Comparison of ENCODE assay signal across 17 cellular contexts in genomic region chr5:179879003-179879689, GRCh38. TPM values are rescaled to one million over a fixed set of nuclear protein-coding genes. Genes with fewer than 3 reads are reported as not detected.
DNase-seq lines count a peak whose midpoint lies in the region; ATAC-seq, FAIRE-seq and TF ChIP-seq lines count a peak whose summit lies in the region.
"Had no signal": no experiment of that assay in that cellular context is flagged by ENCODE, and none has a peak within 500 bp of the region (broad histone marks: within the 10 kb centered on the region; RNA-seq: fewer than 3 reads in every experiment).

No MANE protein-coding gene starts in this region.

- intact Hi-C loops in HepG2 (cut with micrococcal nuclease; ENCODE audit: unreplicated experiment) (no loop called here), sciatic nerve (cut with DNase I) (no loop called here), upper lobe of right lung (cut with DNase I) (no loop called here)

- H3K79me2 ChIP-seq in HepG2 (ENCODE audit: insufficient read depth, low read length): no peaks in the 10 kb centered on the region

- no peak overlapping the region for H3K4me2 ChIP-seq in HepG2 (ENCODE audit: low read depth, low read length)

- peaks cover 65% of the 10 kb centered on the region for H3K36me3 ChIP-seq in RWPE2 (ENCODE audit: low read depth)
- H3K36me3 ChIP-seq in HepG2 (replicated peaks in 1 of 2; ENCODE audit: control insufficient read depth in 1 of 2, insufficient read depth in 2 of 2, low read length in 2 of 2): peaks cover 14 to 55% of the 10 kb centered on the region in 2 experiments
- H3K36me3 ChIP-seq in upper lobe of right lung: peaks cover 72% of the 10 kb centered on the region

- H3K27me3 ChIP-seq in RWPE2 (ENCODE audit: insufficient read depth, poor library complexity, severe bottlenecking) (no peaks in the 10 kb centered on the region), HepG2 (ENCODE audit: control insufficient read depth in 1 of 2, insufficient read depth in 2 of 2, low read length in 2 of 2) (no peaks in the 10 kb centered on the region), upper lobe of right lung (no peaks in the 10 kb centered on the region)
- H3K27me3 ChIP-seq: Peyer's patch had no signal

- WGBS in HepG2 (ENCODE audit: low lambda C conversion rate): 98% methylated on average over 12 of the region's 31 CpGs

- TF ChIP-seq POLR2A in HepG2 (IDR thresholded peaks at IDR 0.05; ENCODE audit: insufficient read depth in 1 of 2, low read depth in 2 of 2, low read length in 2 of 2): no peak

- BruUV-seq in HepG2 (replicated peaks; lab: Mats Ljungman, UMichigan): no TSS peak

- no peak for FAIRE-seq in HepG2 (lab: Jason Lieb, UNC)
- FAIRE-seq: GM12892 had no signal

- ATAC-seq in RWPE2 (ENCODE audit: low read depth) (0 out of 3 replicates have a peak, but pooled peaks have one; percentile 4), HepG2 (peak; percentile 13; the same call in 1 of the 3 replicates), sciatic nerve (peak; percentile 29), upper lobe of right lung (peak; percentile 18), HG02763 (IDR thresholded peaks at IDR 0.05; ENCODE audit: unreplicated experiment) (no peak)

- H3K4me1 ChIP-seq in RWPE2 (ENCODE audit: insufficient read depth, poor library complexity, severe bottlenecking): no peaks in the 10 kb centered on the region
- no peaks in the 10 kb centered on the region for H3K4me1 ChIP-seq in HepG2 (ENCODE audit: insufficient read depth, low read length)
- no peaks in the 10 kb centered on the region for H3K4me1 ChIP-seq in upper lobe of right lung
- H3K4me1 ChIP-seq: Peyer's patch had no signal

- no peak overlapping the region for H3K4me3 ChIP-seq in RWPE2 (ENCODE audit: severe bottlenecking)
- no peak overlapping the region for H3K4me3 ChIP-seq in HepG2 (replicated peaks in 1 of 3; ENCODE audit: insufficient read depth in 1 of 3, low read depth in 2 of 3, low read length in 3 of 3)
- no peak overlapping the region for H3K4me3 ChIP-seq in upper lobe of right lung
- H3K4me3 ChIP-seq: Peyer's patch had no signal

- TF ChIP-seq EP300 in HepG2 (IDR thresholded peaks at IDR 0.05; ENCODE audit: low read depth in 2 of 2, low read length in 2 of 2) (no peak), HepG2 (CRISPR knock-in tag; IDR thresholded peaks at IDR 0.05; ENCODE audit: borderline replicate concordance) (no peak)

- H2AFZ ChIP-seq in HepG2 (ENCODE audit: low read length): no peak overlapping the region

- H3K9me3 ChIP-seq in RWPE2 (ENCODE audit: severe bottlenecking) (peaks cover 14% of the 10 kb centered on the region), HepG2 (ENCODE audit: low read length) (peaks cover 21% of the 10 kb centered on the region), upper lobe of right lung (peaks cover 9% of the 10 kb centered on the region)

- no peak for TF ChIP-seq RAD21 in HepG2 (CRISPR knock-in tag; IDR thresholded peaks at IDR 0.05)

- H3K9ac ChIP-seq in HepG2 (ENCODE audit: insufficient read depth, low read depth, low read length): no peak overlapping the region

- TF ChIP-seq CTCF in RWPE2 (IDR thresholded peaks at IDR 0.05; ENCODE audit: poor library complexity, severe bottlenecking) (no peak), HepG2 (CRISPR knock-in tag; IDR thresholded peaks at IDR 0.05) (no peak), upper lobe of right lung (IDR thresholded peaks at IDR 0.05) (no peak)

- H4K20me1 ChIP-seq in HepG2 (ENCODE audit: insufficient read depth, low read length): no peaks in the 10 kb centered on the region

- H3K27ac ChIP-seq in RWPE2 (ENCODE audit: poor library complexity, severe bottlenecking) (no peak overlapping the region), HepG2 (ENCODE audit: extremely low read length, insufficient read depth, low read length) (no peak overlapping the region), upper lobe of right lung (no peak overlapping the region)
- H3K27ac ChIP-seq: HL-60, Peyer's patch had no signal

- POLR2A ChIA-PET in HepG2 (lab: Yijun Ruan, JAX): no interaction called here

- DNase-seq in RWPE2 (ENCODE audit: low spot score) (peak; percentile 64), HepG2 (ENCODE audit: low spot score) (no peak), sciatic nerve (ENCODE audit: low spot score) (no peak), upper lobe of right lung (no peak), HT-29 (ENCODE audit: low spot score) (no peak), NCI-H1694 (lab: John Stamatoyannopoulos, UW) (no peak)
- DNase-seq: CD4-positive, CD25-positive, alpha-beta regulatory T cell; DMS153; GOT3; Karpas-422; NCI-H187; NCI-H446; NCI-H526 had no signal

- in situ Hi-C loops in HepG2 (cut with HindIII; ENCODE audit: extremely low pct_ligation_motif_present, low pct_unique_long_range_greater_than_20kb): no loop called here

- CTCF ChIA-PET in HepG2 (lab: Yijun Ruan, JAX; ENCODE audit: low intra/inter-chr PET ratio, low total read pairs): no interaction called here

RNA-seq across cellular contexts. Expression of gene MRNIP, which starts 20.5 kb away (rescaled TPM):
- 11.3 and 15.5 TPM in 2 replicates for total RNA-seq in HepG2 (2016; rRNA removed; fragmentation: Illumina TruSeq; extraction: Trizol)
- 5.8 and 6.9 TPM in 2 replicates for total RNA-seq in HepG2 (2016; cell fraction: cytosol; rRNA removed; fragmentation: Illumina TruSeq; extraction: Trizol; ENCODE audit: low read depth)
- 9.7 and 18.4 TPM in 2 replicates for total RNA-seq in HepG2 (2016; cell fraction: insoluble cytoplasmic fraction; rRNA removed; fragmentation: Illumina TruSeq; extraction: Trizol)
- 4.5 and 5.1 TPM in 2 replicates for total RNA-seq in HepG2 (2016; cell fraction: membrane; rRNA removed; fragmentation: Illumina TruSeq; extraction: Trizol)
- 22.2 and 24.1 TPM in 2 replicates for total RNA-seq in HepG2 (2016; cell fraction: nucleus; rRNA removed; fragmentation: Illumina TruSeq; extraction: Trizol)
- 32.6 and 34.1 TPM in 2 replicates for polyA plus RNA-seq in HepG2 (2011; rRNA removed)
- polyA plus RNA-seq in HepG2 (2011; cell fraction: cytosol; rRNA removed): 7.9 and 9.8 TPM in 2 replicates
- 162 and 171 TPM in 2 replicates for polyA plus RNA-seq in HepG2 (2011; cell fraction: nucleus; rRNA removed)
- 19.0 and 22.7 TPM in 2 replicates for polyA plus RNA-seq in HepG2 (2012)
- polyA plus RNA-seq in HepG2 (2016; cell fraction: cytosol; fragmentation: Illumina TruSeq; extraction: Trizol; ENCODE audit: low read depth): 1.4 and 1.7 TPM in 2 replicates
- 8.1 and 8.4 TPM in 2 replicates for polyA plus RNA-seq in HepG2 (2016; cell fraction: insoluble cytoplasmic fraction; fragmentation: Illumina TruSeq; extraction: Trizol; ENCODE audit: low read depth)
- 2.1 and 3.0 TPM in 2 replicates for polyA plus RNA-seq in HepG2 (2016; cell fraction: membrane; fragmentation: Illumina TruSeq; extraction: Trizol; ENCODE audit: low read depth)
- 78.5 and 90.7 TPM in 2 replicates for polyA plus RNA-seq in HepG2 (2016; cell fraction: nucleus; fragmentation: Illumina TruSeq; extraction: Trizol; ENCODE audit: insufficient read depth, low read depth)
- polyA minus RNA-seq in HepG2 (2011; rRNA and poly(A)+ RNA removed; ENCODE audit: low replicate concordance): 16.4 and 18.6 TPM in 2 replicates
- polyA minus RNA-seq in HepG2 (2011; cell fraction: cytosol; rRNA and poly(A)+ RNA removed): 2.5 and 4.4 TPM in 2 replicates
- 31.4 and 38.0 TPM in 2 replicates for polyA minus RNA-seq in HepG2 (2011; cell fraction: nucleus; rRNA and poly(A)+ RNA removed)
- total RNA-seq in sciatic nerve: 54.4 TPM
- total RNA-seq in upper lobe of right lung: 25.4 TPM
- total RNA-seq in HT-29 (2014; rRNA removed; shearing (Covaris generic)): 21.1 and 24.7 TPM in 2 replicates

RNA-seq across cellular contexts. Expression of gene TBC1D9B, which starts 28.6 kb away (rescaled TPM):
- total RNA-seq in HepG2 (2016; rRNA removed; fragmentation: Illumina TruSeq; extraction: Trizol): 26.8 and 35.0 TPM in 2 replicates
- total RNA-seq in HepG2 (2016; cell fraction: cytosol; rRNA removed; fragmentation: Illumina TruSeq; extraction: Trizol; ENCODE audit: low read depth): 16.3 and 18.1 TPM in 2 replicates
- 22.4 and 35.5 TPM in 2 replicates for total RNA-seq in HepG2 (2016; cell fraction: insoluble cytoplasmic fraction; rRNA removed; fragmentation: Illumina TruSeq; extraction: Trizol)
- total RNA-seq in HepG2 (2016; cell fraction: membrane; rRNA removed; fragmentation: Illumina TruSeq; extraction: Trizol): 27.6 and 33.0 TPM in 2 replicates
- 34.2 and 36.7 TPM in 2 replicates for total RNA-seq in HepG2 (2016; cell fraction: nucleus; rRNA removed; fragmentation: Illumina TruSeq; extraction: Trizol)
- 50.0 and 59.5 TPM in 2 replicates for polyA plus RNA-seq in HepG2 (2011; rRNA removed)
- 37.5 and 49.4 TPM in 2 replicates for polyA plus RNA-seq in HepG2 (2011; cell fraction: cytosol; rRNA removed)
- polyA plus RNA-seq in HepG2 (2011; cell fraction: nucleus; rRNA removed): 238 and 301 TPM in 2 replicates
- polyA plus RNA-seq in HepG2 (2012): 31.9 and 43.3 TPM in 2 replicates
- 12.6 and 12.7 TPM in 2 replicates for polyA plus RNA-seq in HepG2 (2016; cell fraction: cytosol; fragmentation: Illumina TruSeq; extraction: Trizol; ENCODE audit: low read depth)
- polyA plus RNA-seq in HepG2 (2016; cell fraction: insoluble cytoplasmic fraction; fragmentation: Illumina TruSeq; extraction: Trizol; ENCODE audit: low read depth): 23.9 and 30.1 TPM in 2 replicates
- polyA plus RNA-seq in HepG2 (2016; cell fraction: membrane; fragmentation: Illumina TruSeq; extraction: Trizol; ENCODE audit: low read depth): 21.4 and 23.2 TPM in 2 replicates
- polyA plus RNA-seq in HepG2 (2016; cell fraction: nucleus; fragmentation: Illumina TruSeq; extraction: Trizol; ENCODE audit: insufficient read depth, low read depth): 77.4 and 83.8 TPM in 2 replicates
- polyA minus RNA-seq in HepG2 (2011; rRNA and poly(A)+ RNA removed; ENCODE audit: low replicate concordance): 111 and 116 TPM in 2 replicates
- polyA minus RNA-seq in HepG2 (2011; cell fraction: cytosol; rRNA and poly(A)+ RNA removed): 34.3 and 37.3 TPM in 2 replicates
- polyA minus RNA-seq in HepG2 (2011; cell fraction: nucleus; rRNA and poly(A)+ RNA removed): 73.2 and 88.6 TPM in 2 replicates
- total RNA-seq in sciatic nerve: 132 TPM
- total RNA-seq in upper lobe of right lung: 92.4 TPM
- 59.9 and 70.6 TPM in 2 replicates for total RNA-seq in HT-29 (2014; rRNA removed; shearing (Covaris generic))

RNA-seq across cellular contexts. Expression of gene SQSTM1, which starts 58.4 kb away (rescaled TPM):
- total RNA-seq in HepG2 (2016; rRNA removed; fragmentation: Illumina TruSeq; extraction: Trizol) (160 and 161 TPM in 2 replicates), sciatic nerve (365 TPM), upper lobe of right lung (501 TPM)
- 45.2 and 49.8 TPM in 2 replicates for total RNA-seq in HepG2 (2016; cell fraction: cytosol; rRNA removed; fragmentation: Illumina TruSeq; extraction: Trizol; ENCODE audit: low read depth)
- 158 and 162 TPM in 2 replicates for total RNA-seq in HepG2 (2016; cell fraction: insoluble cytoplasmic fraction; rRNA removed; fragmentation: Illumina TruSeq; extraction: Trizol)
- 63.1 and 66.1 TPM in 2 replicates for total RNA-seq in HepG2 (2016; cell fraction: membrane; rRNA removed; fragmentation: Illumina TruSeq; extraction: Trizol)
- 98.3 and 116 TPM in 2 replicates for total RNA-seq in HepG2 (2016; cell fraction: nucleus; rRNA removed; fragmentation: Illumina TruSeq; extraction: Trizol)
- polyA plus RNA-seq in HepG2 (2011; rRNA removed): 90.9 and 126 TPM in 2 replicates
- 81.2 and 85.2 TPM in 2 replicates for polyA plus RNA-seq in HepG2 (2011; cell fraction: cytosol; rRNA removed)
- polyA plus RNA-seq in HepG2 (2011; cell fraction: nucleus; rRNA removed): 240 and 268 TPM in 2 replicates
- 80.8 and 157 TPM in 2 replicates for polyA plus RNA-seq in HepG2 (2012)
- 43.0 and 45.0 TPM in 2 replicates for polyA plus RNA-seq in HepG2 (2016; cell fraction: cytosol; fragmentation: Illumina TruSeq; extraction: Trizol; ENCODE audit: low read depth)
- polyA plus RNA-seq in HepG2 (2016; cell fraction: insoluble cytoplasmic fraction; fragmentation: Illumina TruSeq; extraction: Trizol; ENCODE audit: low read depth): 179 and 191 TPM in 2 replicates
- polyA plus RNA-seq in HepG2 (2016; cell fraction: membrane; fragmentation: Illumina TruSeq; extraction: Trizol; ENCODE audit: low read depth): 48.5 and 49.4 TPM in 2 replicates
- polyA plus RNA-seq in HepG2 (2016; cell fraction: nucleus; fragmentation: Illumina TruSeq; extraction: Trizol; ENCODE audit: insufficient read depth, low read depth): 190 and 194 TPM in 2 replicates
- polyA minus RNA-seq in HepG2 (2011; rRNA and poly(A)+ RNA removed; ENCODE audit: low replicate concordance): 245 and 268 TPM in 2 replicates
- 106 and 114 TPM in 2 replicates for polyA minus RNA-seq in HepG2 (2011; cell fraction: cytosol; rRNA and poly(A)+ RNA removed)
- polyA minus RNA-seq in HepG2 (2011; cell fraction: nucleus; rRNA and poly(A)+ RNA removed): 238 and 284 TPM in 2 replicates
- total RNA-seq in HT-29 (2014; rRNA removed; shearing (Covaris generic)): 1,334 and 1,661 TPM in 2 replicates
